ENCODE assay signal across 25 cellular contexts in genomic region chr16:9184354-9184690, GRCh38.
"Had no signal": no experiment of that assay in that cellular context is flagged by ENCODE, and none has a peak within 500 bp of the region (broad histone marks: within the 10 kb centered on the region; RNA-seq: fewer than 3 reads in every experiment).

No MANE protein-coding gene starts in this region.

- FAIRE-seq: keratinocyte, pancreas, small intestine had no signal

- H3K27ac ChIP-seq: hepatocyte, lower lobe of right lung, pancreas, prostate gland, sigmoid colon, spleen, suprapubic skin, tibial nerve, uterus had no signal

- H3K4me2 ChIP-seq: hepatocyte had no signal

- H3K4me1 ChIP-seq: lower lobe of right lung, pancreas, prostate gland, sigmoid colon, spleen, suprapubic skin, tibial nerve, uterus had no signal

- H3K27me3 ChIP-seq: hepatocyte, pancreas, sigmoid colon, spleen, suprapubic skin, tibial nerve, uterus had no signal

- H3K9me3 ChIP-seq: lower lobe of right lung, pancreas, prostate gland, sigmoid colon, suprapubic skin, uterus had no signal

- H2AFZ ChIP-seq: hepatocyte had no signal

- H3K4me3 ChIP-seq: hepatocyte, lower lobe of right lung, pancreas, prostate gland, sigmoid colon, spleen, suprapubic skin, tibial nerve, uterus had no signal

- DNase-seq: kidney glomerular epithelial cell; left cardiac atrium; left ventricle myocardium superior; lower lobe of right lung; mammary epithelial cell; mesenchymal stem cell; naive thymus-derived CD8-positive, alpha-beta T cell; nucleus accumbens; posterior cingulate gyrus; retina; right cardiac atrium; sigmoid colon; small intestine; spleen; stimulated activated CD4-positive, alpha-beta T cell treated with anti-CD3 and anti-CD28 coated beads, Interleukin-4, amount 100 ng/mL, for 24 hours; stimulated activated naive CD4-positive, alpha-beta T cell; uterus had no signal

- ATAC-seq: left cardiac atrium; left lobe of liver; left ventricle myocardium superior; lower lobe of right lung; naive thymus-derived CD8-positive, alpha-beta T cell; pancreas; right cardiac atrium; stimulated activated effector memory CD8-positive, alpha-beta T cell treated with anti-CD3 and anti-CD28 coated beads, Interleukin-12 subunit alpha, Interleukin-12 subunit beta, amount 100 ng/mL, for 72 hours had no signal

- H3K79me2 ChIP-seq: hepatocyte had no signal

- H3K36me3 ChIP-seq: lower lobe of right lung, pancreas, prostate gland, sigmoid colon, spleen, suprapubic skin, tibial nerve, uterus had no signal
